ENCODE assay signal across 8 cellular contexts in genomic region chrX:120560842-120561633, GRCh38. TPM values are rescaled to one million over a fixed set of nuclear protein-coding genes. Genes with fewer than 3 reads are reported as not detected.
A peak's percentile ranks its signal among the peaks of the same experiment; 100 is the strongest.
DNase-seq lines count a peak whose midpoint lies in the region; ATAC-seq and TF ChIP-seq lines count a peak whose summit lies in the region.

TSS of gene CUL4B (minus strand) at chrX:120560962. CDS start at chrX:120560638, 324 bp downstream.

- ATAC-seq in HG02571 (IDR thresholded peaks at IDR 0.05; ENCODE audit: unreplicated experiment), result peak; percentile 77

- H4K20me1 ChIP-seq in SK-N-SH (ENCODE audit: insufficient read depth), result no peaks in the 10 kb centered on the region; the same call in 1 of the 2 replicates

- peak within 1 kb of the TSS; percentile 90 for H2AFZ ChIP-seq in SK-N-SH (ENCODE audit: low read depth)

- H3K27ac ChIP-seq in SK-N-SH (ENCODE audit: low read depth in 2 of 2, low read length in 1 of 2), result peak within 1 kb of the TSS; percentile 96

- H3K4me1 ChIP-seq in SK-N-SH (ENCODE audit: control insufficient read depth in 1 of 2, insufficient read depth in 2 of 2, low read depth in 1 of 2, low read length in 1 of 2), result peaks cover 0 to 4% of the 10 kb centered on the region in 2 experiments; a peak in 2 of 4 replicates

- TF ChIP-seq RAD21 in SK-N-SH (IDR thresholded peaks at IDR 0.05; ENCODE audit: low read length), result no peak

- H3K27me3 ChIP-seq in SK-N-SH (ENCODE audit: insufficient read depth), result no peaks in the 10 kb centered on the region

- H3K4me3 ChIP-seq in SK-N-SH (ENCODE audit: low read depth in 2 of 2, low read length in 1 of 2), result peak within 1 kb of the TSS; percentile 77 to 78

- DNase-seq in GM04504 (ENCODE audit: low read depth) (peak; percentile 89), NCI-H1048 (lab: John Stamatoyannopoulos, UW) (peak; percentile 70), SK-N-SH (peak; percentile 88), germinal center (ENCODE audit: low spot score) (peak; percentile 83), nucleus accumbens (lab: John Stamatoyannopoulos, UW) (peak; percentile 47 to 94 (median 86)), superior temporal gyrus (ENCODE audit: extremely low spot score) (peak; percentile 92)
- DNase-seq in activated naive CD4-positive, alpha-beta T cell treated with anti-CD3 and anti-CD28 coated beads, Interleukin-2, amount 50 U/mL, for 16 hours, result peak; percentile 90

- H3K79me2 ChIP-seq in SK-N-SH (ENCODE audit: insufficient read depth), result peaks cover 45% of the 10 kb centered on the region

- under 1% methylated on average over 42 of the region's 54 CpGs for WGBS in SK-N-SH (ENCODE audit: low lambda C conversion rate)

- H3K9ac ChIP-seq in SK-N-SH, result peak within 1 kb of the TSS; percentile 97

- H3K36me3 ChIP-seq in SK-N-SH (replicated peaks in 1 of 2; ENCODE audit: control insufficient read depth in 1 of 2, insufficient read depth in 2 of 2, low read length in 1 of 2), result peaks cover 10 to 17% of the 10 kb centered on the region in 2 experiments

- no peaks in the 10 kb centered on the region for H3K9me2 ChIP-seq in SK-N-SH

- peak in 1 of 2 experiments; percentile 38; a peak in 1 of 4 replicates for TF ChIP-seq EP300 in SK-N-SH (IDR thresholded peaks at IDR 0.05; ENCODE audit: borderline replicate concordance in 1 of 2, low read depth in 1 of 2, low read length in 1 of 2)

- POLR2A ChIA-PET in SK-N-SH (lab: Yijun Ruan, JAX), result interaction anchor here (0.6 to 3.3 kb wide), 6 partner anchors 43 to 102 kb away, joined by 3 to 43 read pairs (median 4); partner anchors contain the start of genes C1GALT1C1 and MCTS1

- no peak for TF ChIP-seq CTCF in SK-N-SH (IDR thresholded peaks at IDR 0.05)

- H3F3A ChIP-seq in SK-N-SH (replicated peaks; ENCODE audit: insufficient read depth), result peaks cover 16% of the 10 kb centered on the region

- CTCF ChIA-PET in SK-N-SH (lab: Yijun Ruan, JAX), result interaction anchor here (0.6 to 1.5 kb wide), 7 partner anchors 8 to 547 kb away, joined by 3 to 4 read pairs (median 3); partner anchors contain the start of gene MCTS1

- H3K9me3 ChIP-seq in SK-N-SH, result no peaks in the 10 kb centered on the region

- peak within 1 kb of the TSS; percentile 91 for H3K4me2 ChIP-seq in SK-N-SH

TF ChIP-seq in SK-N-SH, 30 proteins besides CTCF, POLR2A, EP300 and RAD21 (continues in another document):
- TF ChIP-seq MAX (IDR thresholded peaks at IDR 0.05; ENCODE audit: low read depth) (peak; percentile 84; the same call in 1 of the 2 replicates), USF1 (IDR thresholded peaks at IDR 0.05; ENCODE audit: borderline replicate concordance, low read depth) (peak; percentile 94), EZH2phosphoT487 (IDR thresholded peaks at IDR 0.05; ENCODE audit: borderline replicate concordance, low read depth) (no peak), RCOR1 (IDR thresholded peaks at IDR 0.05; ENCODE audit: low read length) (no peak), CHD2 (IDR thresholded peaks at IDR 0.05; ENCODE audit: low read length, partially characterized antibody) (peak; percentile 85), GATA2 (CRISPR knock-in tag; IDR thresholded peaks at IDR 0.05) (no peak), RXRA (IDR thresholded peaks at IDR 0.05; ENCODE audit: borderline replicate concordance, low read depth) (peak; percentile 40; the same call in 1 of the 2 replicates), SMC3 (IDR thresholded peaks at IDR 0.05; ENCODE audit: low read depth, low read length) (no peak), NRF1 (IDR thresholded peaks at IDR 0.05; ENCODE audit: low read depth, low read length) (no peak), FOSL2 (IDR thresholded peaks at IDR 0.05; ENCODE audit: borderline replicate concordance, low read depth) (no peak), RFX5 (IDR thresholded peaks at IDR 0.05; ENCODE audit: low read length) (peak; percentile 35; the same call in 1 of the 2 replicates), FOXJ3 (CRISPR knock-in tag; IDR thresholded peaks at IDR 0.05) (peak; percentile 76; the same call in 1 of the 2 replicates), MXI1 (IDR thresholded peaks at IDR 0.05; ENCODE audit: low read depth, low read length) (peak; percentile 30; the same call in 1 of the 2 replicates), SIN3A (IDR thresholded peaks at IDR 0.05; ENCODE audit: borderline replicate concordance, low read depth, low read length) (no peak), YY1 (IDR thresholded peaks at IDR 0.05; ENCODE audit: low read depth) (peak; percentile 90), TAF1 (IDR thresholded peaks at IDR 0.05; ENCODE audit: borderline replicate concordance, low read depth, low read length) (no peak; the same call in none of the 2 replicates), REST (IDR thresholded peaks at IDR 0.05; ENCODE audit: low read depth, low read length) (no peak), FOXM1 (IDR thresholded peaks at IDR 0.05; ENCODE audit: low read depth) (no peak), USF2 (IDR thresholded peaks at IDR 0.05; ENCODE audit: borderline replicate concordance, low read depth, low read length) (peak; percentile 81), TCF12 (IDR thresholded peaks at IDR 0.05) (peak; percentile 54), POLR2AphosphoS5 (IDR thresholded peaks at IDR 0.05; ENCODE audit: low read depth, low read length) (no peak; the same call in none of the 2 replicates), JUND (IDR thresholded peaks at IDR 0.05) (0 out of 2 replicates have a peak, but pooled peaks have one; percentile 35), GABPA (IDR thresholded peaks at IDR 0.05; ENCODE audit: low read depth) (peak; percentile 75), IRF3 (IDR thresholded peaks at IDR 0.05; ENCODE audit: low read depth, low read length) (no peak)

RNA-seq across cellular contexts. Expression of gene CUL4B, which starts in this region (rescaled TPM):
- 24.1 and 42.6 TPM in 2 replicates for polyA plus RNA-seq in SK-N-SH (2012; rRNA removed)
- polyA plus RNA-seq in SK-N-SH (2012; cell fraction: cytosol; rRNA removed), result 36.9 and 42.2 TPM in 2 replicates
- polyA plus RNA-seq in SK-N-SH (2012; cell fraction: nucleus; rRNA removed), result 43.2 and 107 TPM in 2 replicates

Comparison
In these comparisons a context has a peak if more than half of its experiments do, and no peak if none do; other contexts are left out.
1. Peak in every context shown above with its lines: DNase-seq, ATAC-seq, H3K4me3 ChIP-seq and H3K27ac ChIP-seq.